8 cellular contexts compared by ENCODE assay signal in genomic region chr6:108074359-108075144, GRCh38. TPM values are rescaled to one million over a fixed set of nuclear protein-coding genes. Genes with fewer than 3 reads are reported as not detected.
A peak's percentile ranks its signal among the peaks of the same experiment; 100 is the strongest.
DNase-seq lines count a peak whose midpoint lies in the region; ATAC-seq and TF ChIP-seq lines count a peak whose summit lies in the region.

TSS of gene OSTM1 (minus strand) at chr6:108074741. CDS start at chr6:108074651, 90 bp downstream.

- no peak for TF ChIP-seq RAD21 in liver (IDR thresholded peaks at IDR 0.05)

- H3K27me3 ChIP-seq in BLaER1: no peaks in the 10 kb centered on the region
- no peaks in the 10 kb centered on the region for H3K27me3 ChIP-seq in liver (ENCODE audit: control insufficient read depth in 4 of 4, insufficient read depth in 4 of 4, low read length in 3 of 4)

- H3K27ac Mint-ChIP-seq in dendritic cell treated with granulocyte-macrophage colony-stimulating factor and Interleukin-4, amounts not matched to agents 40 ng/mL and 50 ng/mL, for 4 days: peak within 1 kb of the TSS; percentile 85

- H3K36me3 Mint-ChIP-seq in dendritic cell treated with granulocyte-macrophage colony-stimulating factor and Interleukin-4, amounts not matched to agents 40 ng/mL and 50 ng/mL, for 4 days (ENCODE audit: low read depth): peaks cover 7% of the 10 kb centered on the region

- WGBS in liver: under 1% methylated on average over 86 of the region's 86 CpGs

- peaks cover 9% of the 10 kb centered on the region for H3K27me3 Mint-ChIP-seq in dendritic cell treated with granulocyte-macrophage colony-stimulating factor and Interleukin-4, amounts not matched to agents 40 ng/mL and 50 ng/mL, for 4 days

- peak; percentile 97 for ATAC-seq in GM19324 (IDR thresholded peaks at IDR 0.05; ENCODE audit: low FRiP score, unreplicated experiment)
- ATAC-seq in HG03460 (IDR thresholded peaks at IDR 0.05; ENCODE audit: unreplicated experiment): peak; percentile 95

- peak within 1 kb of the TSS; percentile 80 for H3K4me3 Mint-ChIP-seq in dendritic cell treated with granulocyte-macrophage colony-stimulating factor and Interleukin-4, amounts not matched to agents 40 ng/mL and 50 ng/mL, for 4 days

- peak within 1 kb of the TSS; percentile 89 for H3K4me3 ChIP-seq in BLaER1
- H3K4me3 ChIP-seq in liver (ENCODE audit: low read depth in 1 of 3, low read length in 3 of 3): peak within 1 kb of the TSS; percentile 85 to 100 (median 89)

- H3K9me3 ChIP-seq in BLaER1 (no peaks in the 10 kb centered on the region), liver (ENCODE audit: control insufficient read depth in 4 of 4, low read length in 3 of 4) (no peaks in the 10 kb centered on the region)

- peak within 1 kb of the TSS; percentile 83 for H3K9ac ChIP-seq in BLaER1
- H3K9ac ChIP-seq in liver (ENCODE audit: low read depth in 1 of 2, low read length in 2 of 2): peak within 1 kb of the TSS; percentile 84 to 92

- no peaks in the 10 kb centered on the region for H4K20me1 ChIP-seq in BLaER1

- H3K4me1 ChIP-seq in BLaER1: peaks cover 26% of the 10 kb centered on the region
- H3K4me1 ChIP-seq in liver (ENCODE audit: control insufficient read depth in 4 of 4, insufficient read depth in 4 of 4, low read length in 3 of 4): peaks cover 1 to 16% (median 5%) of the 10 kb centered on the region in 4 donors

- H3K9me3 Mint-ChIP-seq in dendritic cell treated with granulocyte-macrophage colony-stimulating factor and Interleukin-4, amounts not matched to agents 40 ng/mL and 50 ng/mL, for 4 days: no peaks in the 10 kb centered on the region

- H3K4me1 Mint-ChIP-seq in dendritic cell treated with granulocyte-macrophage colony-stimulating factor and Interleukin-4, amounts not matched to agents 40 ng/mL and 50 ng/mL, for 4 days (ENCODE audit: low read depth): peaks cover 16% of the 10 kb centered on the region

- H3K36me3 ChIP-seq in BLaER1 (no peaks in the 10 kb centered on the region), liver (ENCODE audit: control insufficient read depth in 4 of 4, insufficient read depth in 3 of 4, low read depth in 1 of 4, low read length in 3 of 4) (no peaks in the 10 kb centered on the region)

- H3K4me2 ChIP-seq in BLaER1: peak within 1 kb of the TSS; percentile 99

- H3K27ac ChIP-seq in BLaER1 (peak within 1 kb of the TSS; percentile 81), liver (ENCODE audit: low read depth in 1 of 2, low read length in 2 of 2) (peak within 1 kb of the TSS; percentile 64 to 80)

- intact Hi-C loops in dendritic cell treated with granulocyte-macrophage colony-stimulating factor and Interleukin-4, amounts not matched to agents 40 ng/mL and 50 ng/mL, for 4 days (cut with micrococcal nuclease): loop anchor here (5.0 kb wide), 1 partner anchor 38 kb away; no protein-coding TSS in a partner anchor

- TF ChIP-seq CTCF in liver (IDR thresholded peaks at IDR 0.05; ENCODE audit: low read depth, low read length, missing input control): no peak

- peak; percentile 70 for DNase-seq in NCI-H748 treated with DMSO at 0.1 percent for 48 hours (lab: John Stamatoyannopoulos, UW)
- peak; percentile 89 for DNase-seq in activated CD4-positive, alpha-beta T cell treated with anti-CD3 and anti-CD28 coated beads, Interleukin-2, amount 50 U/mL, for 4 hours
- DNase-seq in stimulated activated CD4-positive, alpha-beta T cell treated with anti-CD3 and anti-CD28 coated beads, Interleukin-4, amount 100 ng/mL, for 4 hours: peak; percentile 89 to 96

TF ChIP-seq in liver, 16 proteins besides CTCF, POLR2A, EP300 and RAD21:
- TF ChIP-seq HNF4A (conservative IDR thresholded peaks at IDR 0.05) (no peak), ATF3 (IDR thresholded peaks at IDR 0.05) (no peak), NR2F2 (IDR thresholded peaks at IDR 0.05) (no peak), JUND (IDR thresholded peaks at IDR 0.05) (no peak), SP1 (IDR thresholded peaks at IDR 0.05) (peak; percentile 44), ZBTB33 (IDR thresholded peaks at IDR 0.05) (no peak), REST (IDR thresholded peaks at IDR 0.05) (peak; percentile 35), EGR1 (IDR thresholded peaks at IDR 0.05; ENCODE audit: low read depth in 2 of 2) (no peak), YY1 (IDR thresholded peaks at IDR 0.05) (peak; percentile 94), HNF4G (IDR thresholded peaks at IDR 0.05) (no peak), RXRA (IDR thresholded peaks at IDR 0.05) (no peak)

RNA-seq across cellular contexts. Expression of gene OSTM1, which starts in this region (rescaled TPM):
- total RNA-seq in liver: 10 to 100 TPM; 11.0 to 33.3 TPM
- 10 to 100 TPM in 1 of 2 donors, 1 to 10 TPM in 1; 8.8 to 11.6 TPM for polyA plus RNA-seq in liver

Comparison
In these comparisons a context has a peak if more than half of its experiments do, and no peak if none do; other contexts are left out.
1. Peak in every context shown above with its lines: DNase-seq, ATAC-seq, H3K4me3 ChIP-seq and H3K27ac ChIP-seq.